Comparison of ENCODE assay signal across 1 cellular context in genomic region chr9:101366038-101366756, GRCh38.
A peak's percentile ranks its signal among the peaks of the same experiment; 100 is the strongest.
TF ChIP-seq lines count a peak whose summit lies in the region.

No MANE protein-coding gene starts in this region.

TF ChIP-seq in K562, 482 proteins besides CTCF, POLR2A, EP300 and RAD21 (continued from another document):
- no peak for TF ChIP-seq HDAC6 (IDR thresholded peaks at IDR 0.05; ENCODE audit: low read depth, low read length)
- TF ChIP-seq ZNF124 (CRISPR knock-in tag; IDR thresholded peaks at IDR 0.05) = no peak
- TF ChIP-seq ZNF41 (CRISPR knock-in tag; conservative IDR thresholded peaks at IDR 0.05) = no peak
- TF ChIP-seq PRMT5 (CRISPR knock-in tag; IDR thresholded peaks at IDR 0.05) = no peak
- TF ChIP-seq SLC30A9 (CRISPR knock-in tag; IDR thresholded peaks at IDR 0.05) = no peak
- TF ChIP-seq CBX8 (IDR thresholded peaks at IDR 0.05; ENCODE audit: borderline replicate concordance, extremely low read depth, low read depth, low read length, poor library complexity, severe bottlenecking) = no peak
- no peak for TF ChIP-seq EWSR1 (IDR thresholded peaks at IDR 0.05; ENCODE audit: borderline replicate concordance, low read depth, partially characterized antibody)
- no peak for TF ChIP-seq TBL1XR1 (IDR thresholded peaks at IDR 0.05; ENCODE audit: low read length in 2 of 2)
- no peak for TF ChIP-seq ATF4 (CRISPR knock-in tag; IDR thresholded peaks at IDR 0.05)
- TF ChIP-seq MEF2D (tag; conservative IDR thresholded peaks at IDR 0.05; ENCODE audit: low read depth) = no peak
- TF ChIP-seq ZNF764 (CRISPR knock-in tag; IDR thresholded peaks at IDR 0.05; ENCODE audit: low read depth) = no peak
- TF ChIP-seq PRDM10 (IDR thresholded peaks at IDR 0.05; ENCODE audit: partially characterized antibody) = no peak
- TF ChIP-seq ZNF639 (CRISPR knock-in tag; conservative IDR thresholded peaks at IDR 0.05 in 1 of 2, IDR thresholded peaks at IDR 0.05 in 1 of 2) = no peak
- TF ChIP-seq ZBTB11 (CRISPR knock-in tag; IDR thresholded peaks at IDR 0.05) = no peak
- no peak for TF ChIP-seq NR2C2 (CRISPR knock-in tag; IDR thresholded peaks at IDR 0.05)
- no peak for TF ChIP-seq NR2C2 (tag; IDR thresholded peaks at IDR 0.05)
- TF ChIP-seq ZNF277 (CRISPR knock-in tag; IDR thresholded peaks at IDR 0.05; ENCODE audit: borderline replicate concordance) = no peak
- no peak for TF ChIP-seq POLR2AphosphoS2 (IDR thresholded peaks at IDR 0.05; ENCODE audit: low read length)
- no peak for TF ChIP-seq E2F1 (CRISPR knock-in tag; IDR thresholded peaks at IDR 0.05)
- no peak for TF ChIP-seq NR1H2 (CRISPR knock-in tag; IDR thresholded peaks at IDR 0.05)
- TF ChIP-seq KDM1A (IDR thresholded peaks at IDR 0.05) = peak in 1 of 2 experiments; percentile 32; a peak in 2 of 4 replicates
- no peak for TF ChIP-seq ID3 (CRISPR knock-in tag; IDR thresholded peaks at IDR 0.05)
- TF ChIP-seq ID3 (tag; IDR thresholded peaks at IDR 0.05) = no peak
- no peak for TF ChIP-seq GTF3C2 (IDR thresholded peaks at IDR 0.05; ENCODE audit: borderline replicate concordance, extremely low read depth, insufficient read length)
- no peak for TF ChIP-seq ZNF395 (CRISPR knock-in tag; IDR thresholded peaks at IDR 0.05)
